ENCODE assay signal across 8 cellular contexts in genomic region chr19:15453091-15453498, GRCh38. TPM values are rescaled to one million over a fixed set of nuclear protein-coding genes. Genes with fewer than 3 reads are reported as not detected.
DNase-seq lines count a peak whose midpoint lies in the region; ATAC-seq lines count a peak whose summit lies in the region.
"Had no signal": no experiment of that assay in that cellular context is flagged by ENCODE, and none has a peak within 500 bp of the region (broad histone marks: within the 10 kb centered on the region; RNA-seq: fewer than 3 reads in every experiment).

No MANE protein-coding gene starts in this region.

- H3K4me1 Mint-ChIP-seq in activated T-helper 17 cell treated with anti-CD3 and anti-CD28 coated beads, Interleukin-2, amount 50 U/mL, for 72 hours: peaks cover 24% of the 10 kb centered on the region

- no peaks in the 10 kb centered on the region for H3K36me3 ChIP-seq in urinary bladder (ENCODE audit: insufficient read depth)

- H3K27ac Mint-ChIP-seq in activated T-helper 17 cell treated with anti-CD3 and anti-CD28 coated beads, Interleukin-2, amount 50 U/mL, for 72 hours: no peak overlapping the region

- no peaks in the 10 kb centered on the region for H3K27me3 Mint-ChIP-seq in activated T-helper 17 cell treated with anti-CD3 and anti-CD28 coated beads, Interleukin-2, amount 50 U/mL, for 72 hours
- H3K27me3 Mint-ChIP-seq: naive B cell had no signal

- ATAC-seq in left lobe of liver: peak; percentile 53
- no peak for ATAC-seq in activated T-helper 17 cell treated with anti-CD3 and anti-CD28 coated beads, Interleukin-2, amount 50 U/mL, for 72 hours (replicated peaks)

- peak overlapping the region; percentile 47 for H3K4me3 ChIP-seq in urinary bladder (ENCODE audit: low read depth, low read length)

- no peak overlapping the region for H3K4me3 Mint-ChIP-seq in activated T-helper 17 cell treated with anti-CD3 and anti-CD28 coated beads, Interleukin-2, amount 50 U/mL, for 72 hours

- no peak overlapping the region for H3K27ac ChIP-seq in urinary bladder (ENCODE audit: low read depth)

- 10% methylated on average over 42 of the region's 42 CpGs for WGBS in urinary bladder

- no peaks in the 10 kb centered on the region for H3K9me3 Mint-ChIP-seq in activated T-helper 17 cell treated with anti-CD3 and anti-CD28 coated beads, Interleukin-2, amount 50 U/mL, for 72 hours
- H3K9me3 Mint-ChIP-seq: naive B cell had no signal

- H3K4me1 ChIP-seq in urinary bladder (ENCODE audit: insufficient read depth): no peaks in the 10 kb centered on the region

- DNase-seq in DMS53 (lab: John Stamatoyannopoulos, UW): peak; percentile 30
- DNase-seq in DMS53 treated with DMSO at 0.1 percent for 48 hours (lab: John Stamatoyannopoulos, UW; ENCODE audit: unreplicated experiment): no peak
- peak; percentile 62 for DNase-seq in left lobe of liver (ENCODE audit: low spot score)
- DNase-seq in G401 (ENCODE audit: low spot score): no peak
- DNase-seq: activated effector memory CD4-positive, alpha-beta T cell treated with anti-CD3 and anti-CD28 coated beads, Interleukin-2, amount 50 U/mL, for 16 hours; naive B cell had no signal

- peaks cover 78% of the 10 kb centered on the region for H3K36me3 Mint-ChIP-seq in activated T-helper 17 cell treated with anti-CD3 and anti-CD28 coated beads, Interleukin-2, amount 50 U/mL, for 72 hours (ENCODE audit: low read depth)

- in situ Hi-C loops in G401 (cut with HindIII; ENCODE audit: low sequenced_read_pairs): no loop called here

RNA-seq across cellular contexts. Expression of gene WIZ, which starts 3.3 kb away (rescaled TPM):
- total RNA-seq in left lobe of liver: 18.7 TPM
- total RNA-seq in urinary bladder: 5.8 TPM
- 42.5 TPM for polyA plus RNA-seq in urinary bladder
- total RNA-seq in activated T-helper 17 cell treated with anti-CD3 and anti-CD28 coated beads, Interleukin-2, amount 50 U/mL, for 72 hours: 10 to 100 TPM; 27.7 to 30.0 TPM
- total RNA-seq in G401 (2014; rRNA removed; shearing (Covaris generic)): 24.9 and 28.2 TPM in 2 replicates

RNA-seq across cellular contexts. Expression of gene RASAL3, which starts 11.2 kb away (rescaled TPM):
- 1.9 TPM for total RNA-seq in left lobe of liver
- total RNA-seq in urinary bladder: 0.85 TPM
- polyA plus RNA-seq in urinary bladder: 1.8 TPM
- 100 to 1,000 TPM; 126 to 134 TPM for total RNA-seq in activated T-helper 17 cell treated with anti-CD3 and anti-CD28 coated beads, Interleukin-2, amount 50 U/mL, for 72 hours
- total RNA-seq in G401 (2014; rRNA removed; shearing (Covaris generic)): not detected in 2 replicates

RNA-seq across cellular contexts. Expression of gene PGLYRP2, which starts 26.2 kb away (rescaled TPM):
- 65.8 TPM for total RNA-seq in left lobe of liver
- not detected for total RNA-seq in urinary bladder
- 0.08 TPM for polyA plus RNA-seq in urinary bladder
- under 1 TPM in 1 of 2 donors, not detected in 1; 0.11 TPM for total RNA-seq in activated T-helper 17 cell treated with anti-CD3 and anti-CD28 coated beads, Interleukin-2, amount 50 U/mL, for 72 hours
- total RNA-seq in G401 (2014; rRNA removed; shearing (Covaris generic)): not detected in 2 replicates

RNA-seq across cellular contexts. Expression of gene AKAP8L, which starts 34.3 kb away (rescaled TPM):
- total RNA-seq in left lobe of liver: 64.5 TPM
- 57.3 TPM for total RNA-seq in urinary bladder
- 57.3 TPM for polyA plus RNA-seq in urinary bladder
- total RNA-seq in activated T-helper 17 cell treated with anti-CD3 and anti-CD28 coated beads, Interleukin-2, amount 50 U/mL, for 72 hours: 10 to 100 TPM; 64.8 to 68.4 TPM
- 86.3 and 92.4 TPM in 2 replicates for total RNA-seq in G401 (2014; rRNA removed; shearing (Covaris generic))

RNA-seq across cellular contexts. Expression of gene CYP4F22, which starts 55.2 kb away (rescaled TPM):
- total RNA-seq in left lobe of liver (1.5 TPM), urinary bladder (2.4 TPM)
- polyA plus RNA-seq in urinary bladder: 2.6 TPM
- under 1 TPM; 0.58 to 0.73 TPM for total RNA-seq in activated T-helper 17 cell treated with anti-CD3 and anti-CD28 coated beads, Interleukin-2, amount 50 U/mL, for 72 hours
- total RNA-seq in G401 (2014; rRNA removed; shearing (Covaris generic)): 0.80 and 2.8 TPM in 2 replicates

Comparison
In these comparisons a context has a peak if more than half of its experiments do, and no peak if none do; other contexts are left out.
1. DNase-seq: peak in DMS53 (single experiment) and left lobe of liver (single experiment); none in DMS53 treated with DMSO at 0.1 percent for 48 hours (single experiment) and G401 (single experiment).
2. RNA of gene RASAL3, which starts 11.2 kb away (total RNA-seq): 126 to 134 TPM in activated T-helper 17 cell treated with anti-CD3 and anti-CD28 coated beads, Interleukin-2, amount 50 U/mL, for 72 hours; 1.9 TPM in left lobe of liver (single experiment), 0.85 TPM in urinary bladder (single experiment) and not detected in G401; every median in the first group is over 10 times any median in the second.
3. RNA of gene PGLYRP2, which starts 26.2 kb away (total RNA-seq): 65.8 TPM in left lobe of liver (single experiment); 0.11 TPM in activated T-helper 17 cell treated with anti-CD3 and anti-CD28 coated beads, Interleukin-2, amount 50 U/mL, for 72 hours, not detected in urinary bladder (single experiment) and not detected in G401; every median in the first group is over 10 times any median in the second.